7 cellular contexts compared by ENCODE assay signal in genomic region chr9:26856413-26857032, GRCh38. TPM values are rescaled to one million over a fixed set of nuclear protein-coding genes. Genes with fewer than 3 reads are reported as not detected.
DNase-seq lines count a peak whose midpoint lies in the region; ATAC-seq and TF ChIP-seq lines count a peak whose summit lies in the region.

No MANE protein-coding gene starts in this region.

- peaks cover 2% of the 10 kb centered on the region for H3K27me3 Mint-ChIP-seq in nephron progenitor cell (ENCODE audit: low read depth, poor library complexity)

- DNase-seq in ELR (ENCODE audit: low read depth), result peak; percentile 75
- peak; percentile 36 for DNase-seq in NCI-H774 (lab: John Stamatoyannopoulos, UW)
- DNase-seq in dedifferentiated amniotic fluid mesenchymal stem cell (ENCODE audit: extremely low spot score), result peak; percentile 43
- DNase-seq in nephron progenitor cell, result peak; percentile 36
- DNase-seq in Right ventricle myocardium superior, result no peak

- no peak overlapping the region for H3K4me3 Mint-ChIP-seq in nephron progenitor cell

- peak; percentile 68 for TF ChIP-seq CTCF in nephron progenitor cell (IDR thresholded peaks at IDR 0.05)

- intact Hi-C loops in Right ventricle myocardium superior (cut with DNase I), result no loop called here

- H3K4me1 Mint-ChIP-seq in nephron progenitor cell, result no peaks in the 10 kb centered on the region

- H3K36me3 Mint-ChIP-seq in nephron progenitor cell (ENCODE audit: low read depth), result peaks cover 48% of the 10 kb centered on the region

- H3K27ac Mint-ChIP-seq in nephron progenitor cell, result no peak overlapping the region

- peaks cover 3% of the 10 kb centered on the region for H3K9me3 Mint-ChIP-seq in nephron progenitor cell

- ATAC-seq in GM19468 (IDR thresholded peaks at IDR 0.05; ENCODE audit: extremely low read depth, unreplicated experiment), result peak; percentile 67
- ATAC-seq in HG03575 (IDR thresholded peaks at IDR 0.05; ENCODE audit: extremely low read depth, insufficient number of reproducible peaks, low FRiP score, unreplicated experiment), result peak; percentile 74
- ATAC-seq in Right ventricle myocardium superior (ENCODE audit: poor library complexity), result no peak

RNA-seq across cellular contexts. Expression of gene CAAP1, which starts 36.1 kb away (rescaled TPM):
- total RNA-seq in Right ventricle myocardium superior, result 5.0 TPM
